ENCODE assay signal across 14 cellular contexts in genomic region chr7:94588090-94588489, GRCh38.
A peak's percentile ranks its signal among the peaks of the same experiment; 100 is the strongest.
DNase-seq lines count a peak whose midpoint lies in the region; TF ChIP-seq lines count a peak whose summit lies in the region.
"Had no signal": no experiment of that assay in that cellular context is flagged by ENCODE, and none has a peak within 500 bp of the region (broad histone marks: within the 10 kb centered on the region; RNA-seq: fewer than 3 reads in every experiment).

No MANE protein-coding gene starts in this region.

- no peak overlapping the region for H3K27ac ChIP-seq in brain microvascular endothelial cell
- no peak overlapping the region for H3K27ac ChIP-seq in adrenal gland
- H3K27ac ChIP-seq: BLaER1 treated with 17β-estradiol and CSF1 and Interleukin-3, amounts not matched to agents 10 nM and 100 nM; HL-60 had no signal

- peaks cover 15% of the 10 kb centered on the region for H3K36me3 Mint-ChIP-seq in endothelial cell (ENCODE audit: low read depth, unreplicated experiment)

- H3K9me3 Mint-ChIP-seq in endothelial cell (ENCODE audit: unreplicated experiment) = no peaks in the 10 kb centered on the region
- H3K9me3 Mint-ChIP-seq: CD4-positive, alpha-beta T cell had no signal

- no peak overlapping the region for H3K4me3 Mint-ChIP-seq in endothelial cell (ENCODE audit: unreplicated experiment)
- H3K4me3 Mint-ChIP-seq: CD4-positive, alpha-beta T cell; GM23338 had no signal

- intact Hi-C loops in adrenal gland (cut with DNase I) = no loop called here

- no peaks in the 10 kb centered on the region for H3K9me3 ChIP-seq in adrenal gland (replicated peaks in 1 of 3)
- H3K9me3 ChIP-seq: BLaER1 treated with 17β-estradiol and CSF1 and Interleukin-3, amounts not matched to agents 10 nM and 100 nM had no signal

- no peak for TF ChIP-seq CTCF in retinal pigment epithelial cell (conservative IDR thresholded peaks at IDR 0.05; ENCODE audit: low read depth, low read length)
- TF ChIP-seq CTCF in brain microvascular endothelial cell (IDR thresholded peaks at IDR 0.05; ENCODE audit: low read depth, low read length, missing control alignments) = no peak
- no peak for TF ChIP-seq CTCF in endothelial cell (IDR thresholded peaks at IDR 0.05; ENCODE audit: unreplicated experiment)
- no peak for TF ChIP-seq CTCF in adrenal gland (IDR thresholded peaks at IDR 0.05)

- peaks cover 3 to 6% of the 10 kb centered on the region in 2 donors for H3K4me1 ChIP-seq in adrenal gland (replicated peaks in 1 of 2)
- H3K4me1 ChIP-seq: BLaER1 treated with 17β-estradiol and CSF1 and Interleukin-3, amounts not matched to agents 10 nM and 100 nM had no signal

- no peak overlapping the region for H3K27ac Mint-ChIP-seq in endothelial cell (ENCODE audit: unreplicated experiment)
- H3K27ac Mint-ChIP-seq: CD4-positive, alpha-beta T cell; GM23338 had no signal

- in situ Hi-C loops in brain microvascular endothelial cell (cut with HindIII; ENCODE audit: low pct_ligation_motif_present, low sequenced_read_pairs) = no loop called here

- DNase-seq in ELR (ENCODE audit: low read depth) (peak; percentile 0), astrocyte of the hippocampus (ENCODE audit: low read depth, low spot score) (peak; percentile 43), iris pigment epithelial cell (ENCODE audit: low read depth) (peak; percentile 17), retinal pigment epithelial cell (ENCODE audit: low read depth) (peak; percentile 6), brain microvascular endothelial cell (no peak), endothelial cell (ENCODE audit: low spot score) (no peak), adrenal gland (no peak)
- DNase-seq: ACHN; CD4-positive, alpha-beta T cell; DMS79; H7 had no signal

- H3K27me3 Mint-ChIP-seq in endothelial cell (ENCODE audit: unreplicated experiment) = no peaks in the 10 kb centered on the region
- H3K27me3 Mint-ChIP-seq: CD4-positive, alpha-beta T cell had no signal

- 86 to 98% (median 94%) methylated on average over 2 of the region's 2 CpGs for WGBS in adrenal gland, 4 donors

- no peaks in the 10 kb centered on the region for H3K4me1 Mint-ChIP-seq in endothelial cell (ENCODE audit: unreplicated experiment)

- H3K27me3 ChIP-seq in brain microvascular endothelial cell (replicated peaks) (no peaks in the 10 kb centered on the region), adrenal gland (no peaks in the 10 kb centered on the region)
- H3K27me3 ChIP-seq: BLaER1 treated with 17β-estradiol and CSF1 and Interleukin-3, amounts not matched to agents 10 nM and 100 nM had no signal

- TF ChIP-seq POLR2A in adrenal gland (IDR thresholded peaks at IDR 0.05) = no peak

- H3K4me3 ChIP-seq in retinal pigment epithelial cell (ENCODE audit: low read length) (no peak overlapping the region), brain microvascular endothelial cell (ENCODE audit: low read depth, low read length) (no peak overlapping the region), adrenal gland (no peak overlapping the region)
- H3K4me3 ChIP-seq: BLaER1 treated with 17β-estradiol and CSF1 and Interleukin-3, amounts not matched to agents 10 nM and 100 nM; GM23338 had no signal

- H3K36me3 ChIP-seq in brain microvascular endothelial cell (replicated peaks) (no peaks in the 10 kb centered on the region), adrenal gland (replicated peaks in 1 of 2) (no peaks in the 10 kb centered on the region)

Comparison
In these comparisons a context has a peak if more than half of its experiments do, and no peak if none do; other contexts are left out.
1. DNase-seq: peak in ELR (single experiment), astrocyte of the hippocampus (single experiment), iris pigment epithelial cell (single experiment) and retinal pigment epithelial cell (single experiment); none in brain microvascular endothelial cell (single experiment), endothelial cell (single experiment) and adrenal gland (0 of 7).